8 cellular contexts compared by ENCODE assay signal in the genomic region with DNA sequence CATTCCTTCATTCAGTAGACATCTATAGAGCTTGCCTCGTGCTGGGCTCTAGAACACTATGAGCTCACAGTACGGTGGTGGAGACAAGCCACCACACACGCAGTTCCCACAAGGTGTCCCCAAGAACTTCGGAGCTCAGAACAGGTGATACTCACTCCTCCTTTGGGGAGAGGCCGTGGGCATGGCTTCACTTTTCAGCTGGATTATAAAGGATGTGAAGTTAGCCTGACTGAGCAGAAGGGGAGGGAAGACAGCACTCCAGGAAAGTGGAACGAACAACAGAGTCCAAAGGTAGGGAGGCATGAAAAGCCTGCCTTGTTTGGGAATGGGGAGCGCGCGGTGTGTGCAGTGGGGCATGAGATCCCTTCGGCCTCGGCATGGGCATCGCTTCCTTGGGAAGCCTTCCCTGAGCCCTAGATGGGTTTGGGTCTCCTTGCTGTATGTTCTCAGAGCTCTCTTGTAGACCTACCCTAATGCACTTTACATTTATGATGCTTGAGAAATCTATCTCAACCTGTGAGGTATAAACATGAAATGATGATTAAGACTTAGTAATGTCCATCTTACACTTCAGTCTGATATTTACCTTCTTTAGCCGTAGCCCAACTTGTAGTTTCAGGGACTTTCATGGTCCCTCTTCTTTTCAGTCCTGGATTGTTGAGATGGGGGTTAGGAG. TPM values are rescaled to one million over a fixed set of nuclear protein-coding genes. Genes with fewer than 3 reads are reported as not detected.
DNase-seq lines count a peak whose midpoint lies in the region; ATAC-seq and TF ChIP-seq lines count a peak whose summit lies in the region.

No MANE protein-coding gene starts in this region.

- H3K4me3 ChIP-seq in BJ (ENCODE audit: low read depth, low read length) (peak overlapping the region; percentile 21), fibroblast of villous mesenchyme (ENCODE audit: low read depth, low read length) (peak overlapping the region; percentile 99), parathyroid adenoma (ENCODE audit: low read depth, low read length) (peak overlapping the region; percentile 97)

- peaks cover 24% of the 10 kb centered on the region for H3K79me2 ChIP-seq in parathyroid adenoma

- H3K9me3 ChIP-seq in parathyroid adenoma (ENCODE audit: control insufficient read depth, low read length), result no peaks in the 10 kb centered on the region

- in situ Hi-C loops in ACHN (cut with HindIII; ENCODE audit: low pct_ligation_motif_present, low pct_unique_long_range_greater_than_20kb, low sequenced_read_pairs), result no loop called here

- DNase-seq in BJ (ENCODE audit: low read depth) (no peak), T-helper 9 cell (peak; percentile 30), fibroblast of villous mesenchyme (ENCODE audit: low read depth) (no peak), ACHN (no peak), pons (ENCODE audit: low spot score) (no peak)

- no peaks in the 10 kb centered on the region for H3K27me3 ChIP-seq in BJ (ENCODE audit: control insufficient read depth, insufficient read depth, low read length)
- H3K27me3 ChIP-seq in parathyroid adenoma (ENCODE audit: control insufficient read depth, insufficient read depth, low read length), result no peaks in the 10 kb centered on the region

- H2AFZ ChIP-seq in parathyroid adenoma, result peak overlapping the region; percentile 95

- peak overlapping the region; percentile 97 for H3K27ac ChIP-seq in parathyroid adenoma

- H3K9ac ChIP-seq in parathyroid adenoma, result no peak overlapping the region

- H3K36me3 ChIP-seq in BJ (ENCODE audit: control insufficient read depth, insufficient read depth, low read length) (no peaks in the 10 kb centered on the region), parathyroid adenoma (ENCODE audit: control insufficient read depth, insufficient read depth, low read length) (no peaks in the 10 kb centered on the region)

- ATAC-seq in GM18868 (IDR thresholded peaks at IDR 0.05; ENCODE audit: unreplicated experiment), result peak; percentile 18
- ATAC-seq in HG03097 (IDR thresholded peaks at IDR 0.05; ENCODE audit: low FRiP score, unreplicated experiment), result peak; percentile 6

- TF ChIP-seq CTCF in BJ (IDR thresholded peaks at IDR 0.05; ENCODE audit: insufficient read depth, low read depth, low read length) (no peak), fibroblast of villous mesenchyme (IDR thresholded peaks at IDR 0.05; ENCODE audit: insufficient read depth, low read depth, low read length) (no peak), parathyroid adenoma (IDR thresholded peaks at IDR 0.05) (no peak)

- POLR2A ChIA-PET in BJ (lab: Charles Lee), result no interaction called here

- peaks cover 8% of the 10 kb centered on the region for H3K4me1 ChIP-seq in parathyroid adenoma

- H3K4me2 ChIP-seq in parathyroid adenoma (ENCODE audit: low read length), result peak overlapping the region; percentile 63

- CTCF ChIA-PET in BJ (lab: Yijun Ruan, JAX), result interaction anchor here (0.6 to 3.5 kb wide), 5 partner anchors 16 to 42 kb away, joined by 3 to 13 read pairs (median 5); no protein-coding TSS in a partner anchor

RNA-seq across cellular contexts. Expression of a gene that starts 0.9 kb away (rescaled TPM):
- polyA plus RNA-seq in BJ (2011; rRNA removed), result 25.6 and 52.3 TPM in 2 replicates
- polyA minus RNA-seq in BJ (2011; rRNA and poly(A)+ RNA removed), result 21.2 and 27.0 TPM in 2 replicates
- total RNA-seq in fibroblast of villous mesenchyme, result 80.3 and 93.1 TPM in 2 replicates

RNA-seq across cellular contexts. Expression of a gene that starts 24.5 kb away (rescaled TPM):
- polyA plus RNA-seq in BJ (2011; rRNA removed), result 0.38 and 0.43 TPM in 2 replicates
- polyA minus RNA-seq in BJ (2011; rRNA and poly(A)+ RNA removed), result 0.41 and 0.52 TPM in 2 replicates
- total RNA-seq in fibroblast of villous mesenchyme, result 0.86 and 0.97 TPM in 2 replicates

RNA-seq across cellular contexts. Expression of a gene that starts 35.9 kb away (rescaled TPM):
- polyA plus RNA-seq in BJ (2011; rRNA removed), result 31.8 and 35.6 TPM in 2 replicates
- polyA minus RNA-seq in BJ (2011; rRNA and poly(A)+ RNA removed), result 16.1 and 32.7 TPM in 2 replicates
- total RNA-seq in fibroblast of villous mesenchyme, result 63.5 and 94.7 TPM in 2 replicates

RNA-seq across cellular contexts. Expression of a gene that starts 43.2 kb away (rescaled TPM):
- not detected in 2 replicates for polyA plus RNA-seq in BJ (2011; rRNA removed)
- not detected in 2 replicates for polyA minus RNA-seq in BJ (2011; rRNA and poly(A)+ RNA removed)
- not detected in 2 replicates for total RNA-seq in fibroblast of villous mesenchyme

Comparison
In these comparisons a context has a peak if more than half of its experiments do, and no peak if none do; other contexts are left out.
1. H3K4me3 ChIP-seq: peak in every context shown above with its lines; median percentile 99 in fibroblast of villous mesenchyme; 97 in parathyroid adenoma; 21 in BJ.